8 cellular contexts compared by ENCODE assay signal in the genomic region with DNA sequence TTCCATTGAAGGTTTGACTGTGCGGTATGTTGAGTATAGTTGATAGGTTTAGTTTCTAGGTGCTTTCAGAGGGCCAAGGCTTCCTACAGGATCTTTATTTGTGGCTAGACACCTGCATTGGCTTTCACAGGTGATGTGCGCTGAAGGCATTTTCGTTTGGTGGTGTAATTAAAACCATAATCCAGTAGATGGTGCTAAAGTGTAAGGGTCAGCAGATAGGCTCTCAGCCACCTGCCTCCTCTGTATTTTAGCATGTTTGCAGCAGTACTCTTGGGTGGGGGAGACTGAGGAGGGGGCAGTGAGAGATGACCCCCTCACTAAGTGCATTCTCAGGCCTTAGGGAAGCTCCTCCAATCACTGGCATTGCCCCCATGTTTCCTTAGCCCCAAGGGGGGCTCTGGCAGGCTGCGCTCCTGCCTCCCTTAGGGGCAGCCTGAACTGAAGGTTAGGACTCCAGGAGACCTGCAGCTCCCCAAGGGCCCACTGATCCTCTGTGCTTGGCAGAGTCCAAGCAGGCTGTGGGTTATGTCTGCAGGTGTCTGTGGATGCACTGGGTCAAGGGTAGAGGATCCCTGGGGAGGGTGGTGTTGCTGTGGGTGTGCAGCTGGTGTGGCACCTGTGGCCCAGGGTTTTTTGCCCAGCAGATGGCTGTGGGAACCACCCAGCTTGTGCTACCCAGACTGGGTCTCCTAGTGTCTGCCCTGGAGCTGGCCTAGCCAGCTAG. TPM values are rescaled to one million over a fixed set of nuclear protein-coding genes. Genes with fewer than 3 reads are reported as not detected.
DNase-seq lines count a peak whose midpoint lies in the region; ATAC-seq and TF ChIP-seq lines count a peak whose summit lies in the region.

No MANE protein-coding gene starts in this region.

- H3K9me3 ChIP-seq in osteoblast (ENCODE audit: low read depth, low read length), result no peaks in the 10 kb centered on the region

- H2AFZ ChIP-seq in osteoblast (ENCODE audit: low read length), result no peak overlapping the region

- peaks cover 2% of the 10 kb centered on the region for H3K27me3 ChIP-seq in osteoblast (ENCODE audit: insufficient read depth, low read length)

- no peaks in the 10 kb centered on the region for H4K20me1 ChIP-seq in osteoblast (ENCODE audit: insufficient read depth, low read length)

- no peak overlapping the region for H3K27ac Mint-ChIP-seq in activated CD4-positive, alpha-beta T cell treated with anti-CD3 and anti-CD28 coated beads, Interleukin-2, amount 10 ng/mL, durations not matched to agents 24 days and 14 days

- peak; percentile 68 for DNase-seq in activated CD4-positive, alpha-beta T cell treated with anti-CD3 and anti-CD28 coated beads, Interleukin-2, amount 10 ng/mL, durations not matched to agents 24 days and 14 days
- no peak for DNase-seq in activated CD4-positive, alpha-beta T cell treated with anti-CD3 and anti-CD28 coated beads for 1 hour
- DNase-seq in NCI-H2171 treated with DMSO at 0.1 percent for 48 hours (lab: John Stamatoyannopoulos, UW), result peak; percentile 57
- DNase-seq in choroid plexus epithelial cell (ENCODE audit: low read depth), result peak; percentile 62
- peak; percentile 54 for DNase-seq in osteoblast (ENCODE audit: insufficient read length, low spot score, missing footprints)

- H3K4me3 Mint-ChIP-seq in activated CD4-positive, alpha-beta T cell treated with anti-CD3 and anti-CD28 coated beads, Interleukin-2, amount 10 ng/mL, durations not matched to agents 24 days and 14 days, result no peak overlapping the region

- TF ChIP-seq POLR2A in GM18505 (IDR thresholded peaks at IDR 0.05; ENCODE audit: borderline replicate concordance, extremely low read depth, insufficient read depth, insufficient read length), result no peak

- H3K27me3 Mint-ChIP-seq in activated CD4-positive, alpha-beta T cell treated with anti-CD3 and anti-CD28 coated beads, Interleukin-2, amount 10 ng/mL, durations not matched to agents 24 days and 14 days, result peaks cover 25% of the 10 kb centered on the region

- no peak overlapping the region for H3K4me2 ChIP-seq in osteoblast (ENCODE audit: insufficient read depth, low read length)

- H3K79me2 ChIP-seq in osteoblast (ENCODE audit: insufficient read depth, low read length), result no peaks in the 10 kb centered on the region

- no peaks in the 10 kb centered on the region for H3K9me3 Mint-ChIP-seq in activated CD4-positive, alpha-beta T cell treated with anti-CD3 and anti-CD28 coated beads, Interleukin-2, amount 10 ng/mL, durations not matched to agents 24 days and 14 days

- peak; percentile 74 for TF ChIP-seq CTCF in choroid plexus epithelial cell (conservative IDR thresholded peaks at IDR 0.05; ENCODE audit: low read depth, low read length)
- peak; percentile 64 for TF ChIP-seq CTCF in osteoblast (IDR thresholded peaks at IDR 0.05; ENCODE audit: extremely low read depth, low read depth, low read length)

- no peaks in the 10 kb centered on the region for H3K36me3 ChIP-seq in osteoblast (ENCODE audit: insufficient read depth, low read length)

- no peak overlapping the region for H3K4me3 ChIP-seq in choroid plexus epithelial cell (ENCODE audit: low read depth, low read length)
- no peak overlapping the region for H3K4me3 ChIP-seq in osteoblast (ENCODE audit: insufficient read depth, low read length)

- H3K4me1 ChIP-seq in osteoblast (ENCODE audit: insufficient read depth, low read length), result no peaks in the 10 kb centered on the region

- intact Hi-C loops in activated CD4-positive, alpha-beta T cell treated with anti-CD3 and anti-CD28 coated beads, Interleukin-2, amount 10 ng/mL, durations not matched to agents 24 days and 14 days (cut with micrococcal nuclease), result loop anchor here (2.0 to 5.0 kb wide), 3 partner anchors 628 to 1326 kb away; no protein-coding TSS in a partner anchor

- peaks cover 2% of the 10 kb centered on the region for H3K4me1 Mint-ChIP-seq in activated CD4-positive, alpha-beta T cell treated with anti-CD3 and anti-CD28 coated beads, Interleukin-2, amount 10 ng/mL, durations not matched to agents 24 days and 14 days

- H3K36me3 Mint-ChIP-seq in activated CD4-positive, alpha-beta T cell treated with anti-CD3 and anti-CD28 coated beads, Interleukin-2, amount 10 ng/mL, durations not matched to agents 24 days and 14 days (ENCODE audit: low read depth), result no peaks in the 10 kb centered on the region

- no peak overlapping the region for H3K27ac ChIP-seq in osteoblast (ENCODE audit: low read depth, low read length)

- no peak for ATAC-seq in HG03432 (IDR thresholded peaks at IDR 0.05; ENCODE audit: unreplicated experiment)
- no peak for ATAC-seq in HG02973 (IDR thresholded peaks at IDR 0.05; ENCODE audit: unreplicated experiment)
- ATAC-seq in GM18505 (IDR thresholded peaks at IDR 0.05; ENCODE audit: unreplicated experiment), result no peak

RNA-seq across cellular contexts. Expression of a gene that starts 23.4 kb away (rescaled TPM):
- 0.99 and 1.2 TPM in 2 replicates for total RNA-seq in activated CD4-positive, alpha-beta T cell treated with anti-CD3 and anti-CD28 coated beads, Interleukin-2, amount 10 ng/mL, durations not matched to agents 24 days and 14 days
- 6.8 and 9.4 TPM in 2 replicates for total RNA-seq in osteoblast

RNA-seq across cellular contexts. Expression of a gene that starts 33.2 kb away (rescaled TPM):
- total RNA-seq in activated CD4-positive, alpha-beta T cell treated with anti-CD3 and anti-CD28 coated beads, Interleukin-2, amount 10 ng/mL, durations not matched to agents 24 days and 14 days, result not detected in 2 replicates
- total RNA-seq in osteoblast, result not detected in 2 replicates
